Comparison of ENCODE assay signal across 18 cellular contexts in the genomic region with DNA sequence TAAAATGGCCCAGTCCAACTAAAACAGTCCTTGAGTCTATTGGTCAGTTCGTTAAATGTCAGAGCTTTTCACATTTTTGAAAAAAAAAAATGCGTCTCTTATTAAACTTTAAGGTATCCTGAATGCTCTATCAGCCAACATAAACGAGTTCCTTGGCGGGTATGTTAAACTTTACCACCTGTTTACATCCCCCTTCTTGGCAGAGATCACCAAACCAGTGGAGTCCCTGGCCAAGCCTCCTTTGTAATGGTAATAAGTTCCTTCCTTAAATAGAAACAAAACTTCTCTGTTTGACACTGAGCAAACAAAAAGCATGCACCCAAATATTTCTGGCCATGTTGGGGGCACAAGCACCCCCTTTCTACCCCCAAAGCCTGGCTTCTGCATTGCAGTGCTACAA. TPM values are rescaled to one million over a fixed set of nuclear protein-coding genes. Genes with fewer than 3 reads are reported as not detected.
DNase-seq lines count a peak whose midpoint lies in the region; ATAC-seq and TF ChIP-seq lines count a peak whose summit lies in the region.
"Had no signal": no experiment of that assay in that cellular context is flagged by ENCODE, and none has a peak within 500 bp of the region (broad histone marks: within the 10 kb centered on the region; RNA-seq: fewer than 3 reads in every experiment).

No MANE protein-coding gene starts in this region.

- H3K36me3 ChIP-seq in lower lobe of right lung = no peaks in the 10 kb centered on the region
- no peaks in the 10 kb centered on the region for H3K36me3 ChIP-seq in subcutaneous abdominal adipose tissue (ENCODE audit: control insufficient read depth in 5 of 5, insufficient read depth in 5 of 5, low read length in 5 of 5)
- H3K36me3 ChIP-seq: BE2C, right atrium auricular region had no signal

- peaks cover 38% of the 10 kb centered on the region for H3K27me3 ChIP-seq in lower lobe of right lung (ENCODE audit: low read depth)
- peaks cover 0 to 9% (median 7%) of the 10 kb centered on the region in 5 donors for H3K27me3 ChIP-seq in subcutaneous abdominal adipose tissue (ENCODE audit: control insufficient read depth in 5 of 5, insufficient read depth in 4 of 5, low read length in 5 of 5)
- H3K27me3 ChIP-seq: right atrium auricular region, testis had no signal

- H3K4me3 Mint-ChIP-seq in activated T-cell treated with anti-CD3 and anti-CD28 coated beads, Interleukin-2, amount 50 U/mL, for 72 hours = no peak overlapping the region
- H3K4me3 Mint-ChIP-seq: activated naive CD8-positive, alpha-beta T cell treated with anti-CD3 and anti-CD28 coated beads for 36 hours; activated T-cell treated with anti-CD3 and anti-CD28 coated beads, Interleukin-2, amount 50 U/mL, for 4 hours had no signal

- in situ Hi-C loops in GM13977 (cut with MboI; ENCODE audit: low pct_unique_long_range_greater_than_20kb, low sequenced_read_pairs, unreplicated experiment) = no loop called here
- in situ Hi-C loops in astrocyte of the cerebellum (cut with HindIII; ENCODE audit: low sequenced_read_pairs) = no loop called here

- H3K27ac ChIP-seq in lower lobe of right lung = peak overlapping the region; percentile 74
- peak overlapping the region; percentile 30 for H3K27ac ChIP-seq in subcutaneous abdominal adipose tissue (ENCODE audit: low read depth, low read length)
- H3K27ac ChIP-seq: testis had no signal

- H3K4me3 ChIP-seq in astrocyte of the cerebellum (ENCODE audit: low read depth, low read length) (no peak overlapping the region), lower lobe of right lung (no peak overlapping the region), subcutaneous abdominal adipose tissue (ENCODE audit: low read depth in 1 of 5, low read length in 5 of 5) (peak overlapping the region in 3 of 5 donors; percentile 61 to 73 (median 72))

- no peak overlapping the region for H3K9ac ChIP-seq in subcutaneous abdominal adipose tissue (ENCODE audit: low read length in 5 of 5)

- H3K9me3 ChIP-seq in lower lobe of right lung (no peaks in the 10 kb centered on the region), subcutaneous abdominal adipose tissue (ENCODE audit: control insufficient read depth in 5 of 5, low read length in 5 of 5) (no peaks in the 10 kb centered on the region)
- H3K9me3 ChIP-seq: BE2C, right atrium auricular region, testis had no signal

- no peak for ATAC-seq in lower lobe of right lung
- no peak for ATAC-seq in activated T-cell treated with anti-CD3 and anti-CD28 coated beads, Interleukin-2, amount 50 U/mL, for 72 hours (replicated peaks in 1 of 2)
- ATAC-seq in GM18858 (IDR thresholded peaks at IDR 0.05; ENCODE audit: unreplicated experiment) = no peak
- ATAC-seq: activated T-cell treated with anti-CD3 and anti-CD28 coated beads, Interleukin-2, amount 50 U/mL, for 4 hours had no signal

- H3K9me3 Mint-ChIP-seq in activated T-cell treated with anti-CD3 and anti-CD28 coated beads, Interleukin-2, amount 50 U/mL, for 72 hours = no peaks in the 10 kb centered on the region
- H3K9me3 Mint-ChIP-seq: activated CD4-positive, alpha-beta memory T cell treated with anti-CD3 and anti-CD28 coated beads, Interleukin-2, amount 10 ng/mL, durations not matched to agents 7 days and 5 days; activated naive CD8-positive, alpha-beta T cell treated with anti-CD3 and anti-CD28 coated beads for 36 hours; activated T-cell treated with anti-CD3 and anti-CD28 coated beads, Interleukin-2, amount 50 U/mL, for 4 hours had no signal

- H3K36me3 Mint-ChIP-seq in activated T-cell treated with anti-CD3 and anti-CD28 coated beads, Interleukin-2, amount 50 U/mL, for 72 hours (ENCODE audit: insufficient read depth in 2 of 2) = no peaks in the 10 kb centered on the region
- H3K36me3 Mint-ChIP-seq: activated naive CD8-positive, alpha-beta T cell treated with anti-CD3 and anti-CD28 coated beads for 36 hours had no signal

- H3K4me1 ChIP-seq in lower lobe of right lung = peaks cover 54% of the 10 kb centered on the region
- H3K4me1 ChIP-seq in subcutaneous abdominal adipose tissue (ENCODE audit: control insufficient read depth in 5 of 5, insufficient read depth in 5 of 5, low read length in 5 of 5) = peaks cover 0 to 51% (median 42%) of the 10 kb centered on the region in 5 donors

- DNase-seq in GM13977 (ENCODE audit: low spot score) (peak; percentile 26), astrocyte of the cerebellum (ENCODE audit: low read depth) (peak; percentile 55), lower lobe of right lung (no peak), NOMO-1 (lab: John Stamatoyannopoulos, UW; ENCODE audit: unreplicated experiment in 2 of 2) (no peak)
- no peak for DNase-seq in activated T-cell treated with anti-CD3 and anti-CD28 coated beads, Interleukin-2, amount 50 U/mL, for 72 hours
- DNase-seq: activated CD4-positive, alpha-beta memory T cell treated with anti-CD3 and anti-CD28 coated beads, Interleukin-2, amount 10 ng/mL, durations not matched to agents 7 days and 5 days; activated naive CD8-positive, alpha-beta T cell treated with anti-CD3 and anti-CD28 coated beads for 36 hours; activated T-cell treated with anti-CD3 and anti-CD28 coated beads, Interleukin-2, amount 50 U/mL, for 4 hours; BE2C; NCI-H1048; NCI-H2107; RPMI8226; stimulated activated CD4-positive, alpha-beta T cell treated with anti-CD3 and anti-CD28 coated beads, Interleukin-2, amount 100 ng/mL, for 24 hours; SW 1271 had no signal

- peaks cover 5% of the 10 kb centered on the region for H3K4me1 Mint-ChIP-seq in activated T-cell treated with anti-CD3 and anti-CD28 coated beads, Interleukin-2, amount 50 U/mL, for 72 hours (ENCODE audit: low read depth)

- H3K27ac Mint-ChIP-seq in activated T-cell treated with anti-CD3 and anti-CD28 coated beads, Interleukin-2, amount 50 U/mL, for 72 hours = no peak overlapping the region
- H3K27ac Mint-ChIP-seq: activated CD4-positive, alpha-beta memory T cell treated with anti-CD3 and anti-CD28 coated beads, Interleukin-2, amount 10 ng/mL, durations not matched to agents 7 days and 5 days; activated naive CD8-positive, alpha-beta T cell treated with anti-CD3 and anti-CD28 coated beads for 36 hours had no signal

- intact Hi-C loops in lower lobe of right lung (cut with DNase I) = no loop called here

- peaks cover 70% of the 10 kb centered on the region for H3K27me3 Mint-ChIP-seq in activated T-cell treated with anti-CD3 and anti-CD28 coated beads, Interleukin-2, amount 50 U/mL, for 72 hours (ENCODE audit: low read depth)

- TF ChIP-seq CTCF in GM13977 (IDR thresholded peaks at IDR 0.05; ENCODE audit: extremely low read depth, insufficient read depth, missing control alignments) (no peak), astrocyte of the cerebellum (IDR thresholded peaks at IDR 0.05; ENCODE audit: low read depth, low read length, missing control alignments) (no peak), lower lobe of right lung (IDR thresholded peaks at IDR 0.05) (no peak)

RNA-seq across cellular contexts. Expression of gene TRIL, which starts 3.2 kb away (rescaled TPM):
- 6.4 TPM for total RNA-seq in lower lobe of right lung
- total RNA-seq in activated T-cell treated with anti-CD3 and anti-CD28 coated beads, Interleukin-2, amount 50 U/mL, for 72 hours = not detected
- total RNA-seq: activated naive CD8-positive, alpha-beta T cell treated with anti-CD3 and anti-CD28 coated beads for 36 hours had no signal

Comparison
In these comparisons a context has a peak if more than half of its experiments do, and no peak if none do; other contexts are left out.
1. DNase-seq: peak in GM13977 (single experiment) and astrocyte of the cerebellum (single experiment); none in lower lobe of right lung (single experiment), activated T-cell treated with anti-CD3 and anti-CD28 coated beads, Interleukin-2, amount 50 U/mL, for 72 hours (0 of 2) and NOMO-1 (0 of 2).
2. H3K4me3 ChIP-seq: peak in subcutaneous abdominal adipose tissue (3 of 5); none in astrocyte of the cerebellum (single experiment) and lower lobe of right lung (single experiment).